23 cellular contexts compared by ENCODE assay signal in genomic region chr15:95162069-95162468, GRCh38.
DNase-seq lines count a peak whose midpoint lies in the region; ATAC-seq and TF ChIP-seq lines count a peak whose summit lies in the region.
"Had no signal": no experiment of that assay in that cellular context is flagged by ENCODE, and none has a peak within 500 bp of the region (broad histone marks: within the 10 kb centered on the region; RNA-seq: fewer than 3 reads in every experiment).

No MANE protein-coding gene starts in this region.

- no peak overlapping the region for H4K5ac ChIP-seq in mesendoderm (ENCODE audit: low read length)

- no peak overlapping the region for H3K4me2 ChIP-seq in mesendoderm (ENCODE audit: low read length)

- TF ChIP-seq CTCF in left ventricle myocardium inferior (IDR thresholded peaks at IDR 0.05; ENCODE audit: borderline replicate concordance) = no peak

- no peak overlapping the region for H2AK5ac ChIP-seq in mesendoderm (ENCODE audit: low read length)

- no peak overlapping the region for H3K18ac ChIP-seq in mesendoderm (ENCODE audit: low read length)

- H3K27ac ChIP-seq in left ventricle myocardium inferior (replicated peaks) (peak overlapping the region; percentile 47), right cardiac atrium (ENCODE audit: low read length) (no peak overlapping the region), mesendoderm (ENCODE audit: low read depth, low read length) (no peak overlapping the region), aorta (ENCODE audit: low read depth in 1 of 2, low read length in 2 of 2) (peak overlapping the region in 1 of 2 donors; percentile 80)
- H3K27ac ChIP-seq: lower lobe of right lung, RWPE1, SK-N-MC had no signal

- peak overlapping the region; percentile 13 for H4K8ac ChIP-seq in mesendoderm (ENCODE audit: low read depth, low read length)

- H3K9me3 ChIP-seq in left ventricle myocardium inferior (replicated peaks) = peaks cover 14% of the 10 kb centered on the region
- H3K9me3 ChIP-seq in right cardiac atrium (ENCODE audit: control insufficient read depth, low read length) = no peaks in the 10 kb centered on the region
- no peaks in the 10 kb centered on the region for H3K9me3 ChIP-seq in aorta (ENCODE audit: control insufficient read depth, low read length)
- H3K9me3 ChIP-seq: lower lobe of right lung had no signal

- no peak overlapping the region for H2BK120ac ChIP-seq in mesendoderm (ENCODE audit: low read depth, low read length)

- no peak overlapping the region for H2BK5ac ChIP-seq in mesendoderm (ENCODE audit: low read length)

- no peak for DNase-seq in left ventricle myocardium inferior
- DNase-seq in right cardiac atrium = no peak
- peak; percentile 73 for DNase-seq in dedifferentiated amniotic fluid mesenchymal stem cell (ENCODE audit: extremely low spot score)
- DNase-seq in mesendoderm = no peak
- DNase-seq in aorta = no peak
- no peak for DNase-seq in NCI-H1930 (lab: John Stamatoyannopoulos, UW)
- DNase-seq: 8988T; activated CD8-positive, alpha-beta memory T cell treated with anti-CD3 and anti-CD28 coated beads, Interleukin-2, amount 50 U/mL, for 4 hours; H9; kidney; lower lobe of right lung; NCI-H146; NCI-H2171; NCI-H524 treated with DMSO at 0.1 percent for 48 hours; nucleus accumbens; spleen; stimulated activated CD4-positive, alpha-beta T cell treated with anti-CD3 and anti-CD28 coated beads, Interleukin-4, amount 100 ng/mL, for 24 hours; stimulated activated naive CD4-positive, alpha-beta T cell treated with Interleukin-2 at 50 U/mL for 16 hours; trophoblast cell had no signal

- no peaks in the 10 kb centered on the region for H3K79me2 ChIP-seq in mesendoderm (ENCODE audit: control insufficient read depth, insufficient read depth, low read length)

- ATAC-seq in right cardiac atrium (no peak), aorta (ENCODE audit: low FRiP score) (peak; percentile 61), HG02970 (IDR thresholded peaks at IDR 0.05; ENCODE audit: low FRiP score, unreplicated experiment) (no peak), GM18520 (IDR thresholded peaks at IDR 0.05; ENCODE audit: unreplicated experiment) (no peak)
- ATAC-seq: lower lobe of right lung had no signal

- no peaks in the 10 kb centered on the region for H3K36me3 ChIP-seq in left ventricle myocardium inferior
- H3K36me3 ChIP-seq in mesendoderm (ENCODE audit: control insufficient read depth, insufficient read depth, low read length) = no peaks in the 10 kb centered on the region
- H3K36me3 ChIP-seq in aorta (ENCODE audit: control insufficient read depth in 1 of 2, insufficient read depth in 2 of 2, low read length in 1 of 2) = no peaks in the 10 kb centered on the region
- H3K36me3 ChIP-seq: lower lobe of right lung, spleen had no signal

- no peak overlapping the region for H3K23ac ChIP-seq in mesendoderm (ENCODE audit: low read length)

- H3K27me3 ChIP-seq in left ventricle myocardium inferior (ENCODE audit: low read depth) (no peaks in the 10 kb centered on the region), right cardiac atrium (ENCODE audit: control insufficient read depth, insufficient read depth) (no peaks in the 10 kb centered on the region), mesendoderm (ENCODE audit: insufficient read depth, low read length, poor library complexity) (no peaks in the 10 kb centered on the region), aorta (ENCODE audit: control insufficient read depth in 1 of 2, insufficient read depth in 2 of 2, low read length in 1 of 2) (no peaks in the 10 kb centered on the region)
- H3K27me3 ChIP-seq: spleen had no signal

- intact Hi-C loops in left ventricle myocardium inferior (cut with micrococcal nuclease) = no loop called here
- intact Hi-C loops in right cardiac atrium (cut with DNase I) = no loop called here
- intact Hi-C loops in aorta (cut with DNase I) = loop anchor here (10.0 kb wide), 4 partner anchors 97 to 1193 kb away; no protein-coding TSS in a partner anchor

- no peaks in the 10 kb centered on the region for H3K79me1 ChIP-seq in mesendoderm (ENCODE audit: low read length)

- no peak overlapping the region for H2BK15ac ChIP-seq in mesendoderm (replicated peaks; ENCODE audit: low read depth)

- H3K9ac ChIP-seq in mesendoderm (ENCODE audit: low read length) = no peak overlapping the region

- H3K4me1 ChIP-seq in left ventricle myocardium inferior (peaks cover 8% of the 10 kb centered on the region), right cardiac atrium (ENCODE audit: control insufficient read depth, insufficient read depth, low read length) (no peaks in the 10 kb centered on the region), mesendoderm (ENCODE audit: control insufficient read depth, low read depth, low read length) (no peaks in the 10 kb centered on the region), aorta (ENCODE audit: control insufficient read depth in 1 of 2, insufficient read depth in 2 of 2, low read length in 2 of 2) (no peaks in the 10 kb centered on the region)
- H3K4me1 ChIP-seq: lower lobe of right lung, spleen had no signal

- no peak overlapping the region for H3K4ac ChIP-seq in mesendoderm (ENCODE audit: low read depth, low read length)

- no peak overlapping the region for H3K56ac ChIP-seq in mesendoderm (ENCODE audit: low read length)

- WGBS in right cardiac atrium = 63% methylated on average over 3 of the region's 3 CpGs
- no CpG with 5 or more reads among the region's 3 CpGs for WGBS in mesendoderm (ENCODE audit: extremely low coverage, insufficient coverage, low lambda C conversion rate)
- 1 to 5% methylated on average over 3 of the region's 3 CpGs for WGBS in aorta, 2 donors

- H3K4me3 ChIP-seq in left ventricle myocardium inferior (no peak overlapping the region), right cardiac atrium (ENCODE audit: low read length) (no peak overlapping the region), mesendoderm (ENCODE audit: low read length) (no peak overlapping the region), aorta (ENCODE audit: low read length in 2 of 2) (no peak overlapping the region)
- H3K4me3 ChIP-seq: lower lobe of right lung, SK-N-MC, spleen had no signal

Comparison
In these comparisons a context has a peak if more than half of its experiments do, and no peak if none do; other contexts are left out.
1. intact Hi-C loops: an anchor here in aorta (10.0 kb wide); none called in left ventricle myocardium inferior and right cardiac atrium.